Comparison of ENCODE assay signal across 1 cellular context in the genomic region with DNA sequence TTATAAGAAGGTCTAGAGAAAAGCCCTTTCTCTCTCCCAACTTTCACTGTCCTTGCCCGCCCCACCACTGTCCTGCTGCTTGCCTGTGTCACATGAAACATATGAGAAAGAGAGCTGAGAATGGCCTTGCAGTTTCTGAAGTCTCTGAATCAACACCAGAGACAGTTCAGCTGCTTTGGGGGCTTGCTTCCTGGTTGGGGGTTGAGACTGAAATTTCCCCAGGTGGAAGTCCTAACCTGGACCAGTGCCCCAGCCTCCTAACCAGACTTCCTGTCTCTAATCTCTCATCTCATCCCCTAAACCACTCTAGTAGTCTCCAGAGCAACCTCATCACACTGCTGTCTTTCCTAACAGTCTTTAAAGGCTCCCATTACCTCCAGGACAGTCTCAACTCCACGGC.
TF ChIP-seq lines count a peak whose summit lies in the region.

No MANE protein-coding gene starts in this region.

TF ChIP-seq in H1, 55 proteins besides CTCF, POLR2A, EP300 and RAD21 (continued from another document):
- no peak for TF ChIP-seq CHD7 (IDR thresholded peaks at IDR 0.05; ENCODE audit: insufficient replicate concordance, low read length)
- no peak for TF ChIP-seq SIX5 (IDR thresholded peaks at IDR 0.05; ENCODE audit: low read depth, low read length)
- no peak for TF ChIP-seq BRCA1 (IDR thresholded peaks at IDR 0.05; ENCODE audit: low read depth, low read length)
- TF ChIP-seq HDAC6 (IDR thresholded peaks at IDR 0.05; ENCODE audit: low read depth, low read length) = no peak
- TF ChIP-seq CHD2 (IDR thresholded peaks at IDR 0.05; ENCODE audit: low read length) = no peak
- TF ChIP-seq TAF1 (IDR thresholded peaks at IDR 0.05; ENCODE audit: low read depth, low read length) = no peak
- no peak for TF ChIP-seq KDM1A (IDR thresholded peaks at IDR 0.05; ENCODE audit: borderline replicate concordance, low read length)
- TF ChIP-seq JUN (IDR thresholded peaks at IDR 0.05; ENCODE audit: low read depth, low read length) = no peak
- TF ChIP-seq SP4 (IDR thresholded peaks at IDR 0.05; ENCODE audit: low read length) = no peak
TF ChIP-seq in H1: peak in this region for 0.
